20 cellular contexts compared by ENCODE assay signal in the genomic region with DNA sequence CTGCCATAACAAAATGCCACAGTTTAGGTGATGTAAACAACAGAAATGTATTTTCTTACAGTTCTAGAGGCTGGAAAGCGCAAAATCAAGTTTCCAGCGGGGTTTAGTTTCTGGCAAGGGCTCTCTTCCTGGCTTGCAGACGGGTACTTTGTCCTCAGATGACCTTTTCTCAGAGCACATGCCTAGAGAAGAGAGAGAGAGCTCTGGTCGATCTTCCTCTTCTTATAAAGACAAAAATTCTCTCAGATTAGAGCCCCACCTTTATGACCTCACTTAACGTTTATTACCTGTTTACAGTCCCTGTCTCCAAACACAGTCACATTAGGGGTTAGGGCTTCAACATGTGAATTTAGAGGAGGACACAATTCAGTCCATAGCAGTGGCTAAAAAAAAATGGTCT.
DNase-seq lines count a peak whose midpoint lies in the region; ATAC-seq and TF ChIP-seq lines count a peak whose summit lies in the region.
"Had no signal": no experiment of that assay in that cellular context is flagged by ENCODE, and none has a peak within 500 bp of the region (broad histone marks: within the 10 kb centered on the region; RNA-seq: fewer than 3 reads in every experiment).

No MANE protein-coding gene starts in this region.

- no peak overlapping the region for H3K27ac ChIP-seq in thyroid gland
- H3K27ac ChIP-seq: 22Rv1; BLaER1 treated with 17β-estradiol and CSF1 and Interleukin-3, amounts not matched to agents 10 nM and 100 nM; body of pancreas; hepatocyte; upper lobe of right lung had no signal

- no peaks in the 10 kb centered on the region for H3K36me3 ChIP-seq in thyroid gland
- H3K36me3 ChIP-seq: BLaER1 treated with 17β-estradiol and CSF1 and Interleukin-3, amounts not matched to agents 10 nM and 100 nM; upper lobe of right lung had no signal

- intact Hi-C loops in thyroid gland (cut with DNase I) = no loop called here

- 41 to 42% methylated on average over 5 of the region's 5 CpGs for WGBS in thyroid gland, 2 donors

- H3K27me3 ChIP-seq in thyroid gland = no peaks in the 10 kb centered on the region
- H3K27me3 ChIP-seq: BLaER1 treated with 17β-estradiol and CSF1 and Interleukin-3, amounts not matched to agents 10 nM and 100 nM; body of pancreas; hepatocyte; upper lobe of right lung had no signal

- peak; percentile 48 for DNase-seq in DMS 273 (lab: John Stamatoyannopoulos, UW; ENCODE audit: unreplicated experiment)
- DNase-seq in DMS 273 treated with DMSO at 0.1 percent for 48 hours (lab: John Stamatoyannopoulos, UW) = no peak
- DNase-seq in NCI-H2227 (lab: John Stamatoyannopoulos, UW; ENCODE audit: unreplicated experiment) = peak; percentile 38
- DNase-seq in amniotic epithelial cell (ENCODE audit: low read depth) = peak; percentile 0
- peak; percentile 31 for DNase-seq in myocyte (ENCODE audit: low read depth)
- DNase-seq in thyroid gland = no peak
- DNase-seq: activated CD4-positive, alpha-beta T cell treated with anti-CD3 and anti-CD28 coated beads, Interleukin-2, amount 10 ng/mL, durations not matched to agents 7 days and 5 days; activated naive CD8-positive, alpha-beta T cell treated with anti-CD3 and anti-CD28 coated beads for 36 hours; body of pancreas; GF-D8; IMR-90; mammary epithelial cell; NCI-H1694 treated with DMSO at 0.1 percent for 48 hours; occipital lobe; upper lobe of right lung had no signal

- ATAC-seq in GM18505 (IDR thresholded peaks at IDR 0.05; ENCODE audit: unreplicated experiment) = no peak
- ATAC-seq in GM21737 (IDR thresholded peaks at IDR 0.05; ENCODE audit: unreplicated experiment) = no peak
- ATAC-seq: body of pancreas, upper lobe of right lung had no signal

- no peak overlapping the region for H3K4me3 ChIP-seq in thyroid gland (replicated peaks in 1 of 3)
- H3K4me3 ChIP-seq: BLaER1 treated with 17β-estradiol and CSF1 and Interleukin-3, amounts not matched to agents 10 nM and 100 nM; body of pancreas; hepatocyte; upper lobe of right lung had no signal

- H3K9me3 ChIP-seq in thyroid gland = no peaks in the 10 kb centered on the region
- H3K9me3 ChIP-seq: BLaER1 treated with 17β-estradiol and CSF1 and Interleukin-3, amounts not matched to agents 10 nM and 100 nM; body of pancreas; upper lobe of right lung had no signal

- H3K4me1 ChIP-seq in thyroid gland = no peaks in the 10 kb centered on the region
- H3K4me1 ChIP-seq: body of pancreas, upper lobe of right lung had no signal

- TF ChIP-seq POLR2A in thyroid gland (IDR thresholded peaks at IDR 0.05) = no peak
- no peak for TF ChIP-seq POLR2A in GM18505 (IDR thresholded peaks at IDR 0.05; ENCODE audit: borderline replicate concordance, extremely low read depth, insufficient read depth, insufficient read length)

- no peak for TF ChIP-seq CTCF in thyroid gland (IDR thresholded peaks at IDR 0.05)

Comparison
In these comparisons a context has a peak if more than half of its experiments do, and no peak if none do; other contexts are left out.
1. DNase-seq: peak in DMS 273 (single experiment), NCI-H2227 (single experiment), amniotic epithelial cell (single experiment) and myocyte (single experiment); none in DMS 273 treated with DMSO at 0.1 percent for 48 hours (single experiment) and thyroid gland (0 of 2).